In the genomic region with DNA sequence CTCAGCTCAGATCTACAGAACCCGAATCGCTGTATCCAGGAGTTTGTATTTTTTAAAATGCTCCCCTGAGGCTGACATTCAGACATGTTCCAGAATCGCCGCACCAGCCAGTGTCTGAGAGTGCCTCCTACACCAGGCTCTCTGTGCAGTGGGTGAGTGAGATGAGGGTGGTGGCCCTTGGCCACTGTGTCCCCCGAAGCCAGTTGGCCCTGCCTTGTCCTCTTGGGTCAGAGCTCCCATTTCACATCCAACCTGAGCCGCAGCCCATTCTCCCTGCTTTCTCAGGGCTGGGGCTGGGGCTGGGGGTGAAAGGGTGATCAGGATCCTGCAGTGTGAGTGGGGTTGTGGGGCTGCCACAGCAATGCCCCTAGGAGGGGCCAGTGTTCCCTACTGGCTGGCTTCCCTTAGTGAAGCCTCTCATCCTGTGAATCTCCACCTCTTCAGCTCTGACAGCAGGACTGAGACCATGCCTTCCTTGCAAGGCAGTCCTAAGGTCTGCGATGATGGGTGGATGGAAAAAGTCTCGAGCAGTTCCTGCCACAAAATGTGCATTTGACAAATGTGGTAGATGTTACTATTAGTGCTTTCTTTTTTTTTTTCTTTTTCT, we compare ENCODE assay signal across 20 cellular contexts. TPM values are rescaled to one million over a fixed set of nuclear protein-coding genes. Genes with fewer than 3 reads are reported as not detected.
"Had no signal": no experiment of that assay in that cellular context is flagged by ENCODE, and none has a peak within 500 bp of the region (broad histone marks: within the 10 kb centered on the region; RNA-seq: fewer than 3 reads in every experiment).

No MANE protein-coding gene starts in this region.

- H3K9me3 ChIP-seq: ascending aorta, lower lobe of right lung, sigmoid colon, testis, upper lobe of right lung had no signal

- H3K4me1 ChIP-seq: ascending aorta, lower lobe of right lung, parathyroid adenoma, sigmoid colon, testis, upper lobe of right lung had no signal

- H3K36me3 ChIP-seq: ascending aorta, lower lobe of right lung, sigmoid colon, upper lobe of right lung had no signal

- ATAC-seq: activated T-cell treated with anti-CD3 and anti-CD28 coated beads, Interleukin-2, amount 50 U/mL, for 72 hours; lower lobe of right lung; stimulated activated effector memory CD8-positive, alpha-beta T cell treated with anti-CD3 and anti-CD28 coated beads, Interleukin-12 subunit alpha, Interleukin-12 subunit beta, amount 100 ng/mL, for 72 hours; upper lobe of right lung had no signal

- H3K4me3 ChIP-seq: ascending aorta, lower lobe of right lung, sigmoid colon, testis, upper lobe of right lung had no signal

- FAIRE-seq: frontal cortex had no signal

- H3K27ac ChIP-seq: ascending aorta, lower lobe of right lung, parathyroid adenoma, sigmoid colon, testis, upper lobe of right lung had no signal

- H3K27me3 ChIP-seq: ascending aorta, sigmoid colon, testis, upper lobe of right lung had no signal

- DNase-seq: activated CD4-positive, alpha-beta T cell treated with anti-CD3 and anti-CD28 coated beads, Interleukin-2, amount 10 ng/mL, durations not matched to agents 7 days and 5 days; activated effector memory CD4-positive, alpha-beta T cell treated with anti-CD3 and anti-CD28 coated beads, Interleukin-2, amount 50 U/mL, for 16 hours; activated naive CD4-positive, alpha-beta T cell treated with anti-CD3 and anti-CD28 coated beads, Interleukin-2, amount 50 U/mL, for 16 hours; activated T-cell treated with anti-CD3 and anti-CD28 coated beads, Interleukin-2, amount 50 U/mL, for 72 hours; cerebellar nuclear complex; cortex of kidney; hypothalamus; islet precursor cell; lower lobe of right lung; sigmoid colon; stimulated activated CD4-positive, alpha-beta T cell treated with anti-CD3 and anti-CD28 coated beads, Interleukin-4, amount 100 ng/mL, for 24 hours; T1000; testis; upper lobe of right lung had no signal

RNA-seq across cellular contexts. Expression of gene CHAD, which starts 26.6 kb away (rescaled TPM):
- total RNA-seq: activated CD4-positive, alpha-beta T cell treated with anti-CD3 and anti-CD28 coated beads, Interleukin-2, amount 10 ng/mL, durations not matched to agents 7 days and 5 days; activated T-cell treated with anti-CD3 and anti-CD28 coated beads, Interleukin-2, amount 50 U/mL, for 72 hours; ascending aorta; frontal cortex; lower lobe of right lung; sigmoid colon; T-helper 1 cell treated with Interleukin-12 subunit alpha and Interleukin-12 subunit beta and Interleukin-4 antibody, amounts not matched to agents 30 ng/mL and 1 ng/mL, for 36 hours; upper lobe of right lung had no signal

RNA-seq across cellular contexts. Expression of gene EPN3, which starts 37.2 kb away (rescaled TPM):
- total RNA-seq: activated CD4-positive, alpha-beta T cell treated with anti-CD3 and anti-CD28 coated beads, Interleukin-2, amount 10 ng/mL, durations not matched to agents 7 days and 5 days; activated T-cell treated with anti-CD3 and anti-CD28 coated beads, Interleukin-2, amount 50 U/mL, for 72 hours; mesenteric fat pad; sigmoid colon had no signal
